Comparison of ENCODE assay signal across 16 cellular contexts in genomic region chr2:134336352-134336751, GRCh38.
A peak's percentile ranks its signal among the peaks of the same experiment; 100 is the strongest.
DNase-seq lines count a peak whose midpoint lies in the region; ATAC-seq, FAIRE-seq and TF ChIP-seq lines count a peak whose summit lies in the region.
"Had no signal": no experiment of that assay in that cellular context is flagged by ENCODE, and none has a peak within 500 bp of the region (broad histone marks: within the 10 kb centered on the region; RNA-seq: fewer than 3 reads in every experiment).

No MANE protein-coding gene starts in this region.

- intact Hi-C loops in cardiac septum (cut with DNase I), result no loop called here

- TF ChIP-seq CTCF in GM10266 (IDR thresholded peaks at IDR 0.05; ENCODE audit: control insufficient read depth, insufficient read depth, low read depth, missing control alignments), result no peak

- ATAC-seq in HG02678 (IDR thresholded peaks at IDR 0.05; ENCODE audit: unreplicated experiment), result peak; percentile 96
- peak; percentile 99 for ATAC-seq in HG03442 (IDR thresholded peaks at IDR 0.05; ENCODE audit: unreplicated experiment)
- ATAC-seq: heart right ventricle had no signal

- in situ Hi-C loops in ACHN (cut with HindIII; ENCODE audit: low pct_ligation_motif_present, low pct_unique_long_range_greater_than_20kb, low sequenced_read_pairs), result no loop called here

- DNase-seq in GM10266 (ENCODE audit: extremely low spot score), result peak; percentile 10
- peak; percentile 3 for DNase-seq in GM19239 (ENCODE audit: insufficient read length, low spot score)
- DNase-seq in ACHN, result no peak
- DNase-seq in cardiac septum (ENCODE audit: low spot score), result no peak
- no peak for DNase-seq in activated T-cell treated with anti-CD3 and anti-CD28 coated beads for 4 hours
- no peak for DNase-seq in GF-D8 (lab: John Stamatoyannopoulos, UW)
- DNase-seq: activated CD4-positive, CD25-positive, alpha-beta regulatory T cell treated with anti-CD3 and anti-CD28 coated beads, Interleukin-2, amount 50 U/mL, for 72 hours; activated naive CD4-positive, alpha-beta T cell treated with anti-CD3 and anti-CD28 coated beads for 36 hours; effector CD4-positive, alpha-beta T cell; GDM1; heart right ventricle; mesenchymal stem cell; NCI-H1930; uterus had no signal

- FAIRE-seq in GM19239 (lab: Jason Lieb, UNC), result peak; percentile 70

Comparison
In these comparisons a context has a peak if more than half of its experiments do, and no peak if none do; other contexts are left out.
1. DNase-seq: peak in GM10266 (single experiment) and GM19239 (single experiment); none in ACHN (single experiment), cardiac septum (single experiment), activated T-cell treated with anti-CD3 and anti-CD28 coated beads for 4 hours (single experiment) and GF-D8 (single experiment).